21 cellular contexts compared by ENCODE assay signal in the genomic region with DNA sequence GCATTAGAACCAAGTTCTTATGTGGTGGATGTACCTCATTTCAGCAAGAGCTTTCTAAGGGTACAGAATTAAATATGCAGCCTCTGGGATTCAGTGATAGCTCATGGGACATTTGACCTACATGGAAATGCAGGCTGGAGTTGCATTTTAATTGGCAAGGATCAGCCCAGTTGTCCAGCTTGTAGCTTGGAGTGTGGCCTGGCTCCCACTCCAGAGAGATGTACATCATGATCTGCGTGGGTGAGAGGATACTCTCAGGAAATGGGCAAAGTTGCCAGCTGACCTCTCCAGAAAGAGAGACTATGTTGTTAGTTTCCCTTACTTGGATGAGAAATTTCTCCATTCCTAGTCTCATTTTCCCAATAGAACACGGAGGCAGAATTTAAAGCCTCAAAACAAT.
"Had no signal": no experiment of that assay in that cellular context is flagged by ENCODE, and none has a peak within 500 bp of the region (broad histone marks: within the 10 kb centered on the region; RNA-seq: fewer than 3 reads in every experiment).

No MANE protein-coding gene starts in this region.

- H3K36me3 ChIP-seq: esophagus muscularis mucosa, gastrocnemius medialis, heart right ventricle, left lung, lower lobe of right lung had no signal

- H3K27me3 Mint-ChIP-seq: naive B cell had no signal

- H3K4me1 ChIP-seq: esophagus muscularis mucosa, gastrocnemius medialis, heart right ventricle, left lung, lower lobe of right lung had no signal

- DNase-seq: dermis blood vessel endothelial cell; effector CD4-positive, alpha-beta T cell; effector memory CD4-positive, alpha-beta T cell; foreskin fibroblast; foreskin melanocyte; gastrocnemius medialis; glutamatergic neuron; head of caudate nucleus; heart right ventricle; hippocampal formation; left cardiac atrium; left lung; left ventricle myocardium superior; lower lobe of right lung; mesenchymal stem cell; mucosa of descending colon; naive B cell had no signal

- ATAC-seq: gastrocnemius medialis, left cardiac atrium, left lung, left ventricle myocardium superior, lower lobe of right lung, mucosa of descending colon had no signal

- H3K9me3 Mint-ChIP-seq: mesothelial cell of epicardium, naive B cell had no signal

- H3K4me3 ChIP-seq: coronary artery, dorsolateral prefrontal cortex, esophagus muscularis mucosa, gastrocnemius medialis, heart right ventricle, left lung, lower lobe of right lung, mucosa of descending colon had no signal

- H3K27ac ChIP-seq: coronary artery, esophagus muscularis mucosa, gastrocnemius medialis, heart right ventricle, left lung, lower lobe of right lung had no signal

- H3K36me3 Mint-ChIP-seq: mesothelial cell of epicardium, naive B cell had no signal

- H3K4me3 Mint-ChIP-seq: mesothelial cell of epicardium, naive B cell had no signal

- H3K9me3 ChIP-seq: esophagus muscularis mucosa, gastrocnemius medialis, heart right ventricle, left lung, lower lobe of right lung, mucosa of descending colon had no signal

- H3K27me3 ChIP-seq: dorsolateral prefrontal cortex, esophagus muscularis mucosa, gastrocnemius medialis, heart right ventricle, left lung had no signal

- H3K27ac Mint-ChIP-seq: mesothelial cell of epicardium, naive B cell had no signal
